12 cellular contexts compared by ENCODE assay signal in the genomic region with DNA sequence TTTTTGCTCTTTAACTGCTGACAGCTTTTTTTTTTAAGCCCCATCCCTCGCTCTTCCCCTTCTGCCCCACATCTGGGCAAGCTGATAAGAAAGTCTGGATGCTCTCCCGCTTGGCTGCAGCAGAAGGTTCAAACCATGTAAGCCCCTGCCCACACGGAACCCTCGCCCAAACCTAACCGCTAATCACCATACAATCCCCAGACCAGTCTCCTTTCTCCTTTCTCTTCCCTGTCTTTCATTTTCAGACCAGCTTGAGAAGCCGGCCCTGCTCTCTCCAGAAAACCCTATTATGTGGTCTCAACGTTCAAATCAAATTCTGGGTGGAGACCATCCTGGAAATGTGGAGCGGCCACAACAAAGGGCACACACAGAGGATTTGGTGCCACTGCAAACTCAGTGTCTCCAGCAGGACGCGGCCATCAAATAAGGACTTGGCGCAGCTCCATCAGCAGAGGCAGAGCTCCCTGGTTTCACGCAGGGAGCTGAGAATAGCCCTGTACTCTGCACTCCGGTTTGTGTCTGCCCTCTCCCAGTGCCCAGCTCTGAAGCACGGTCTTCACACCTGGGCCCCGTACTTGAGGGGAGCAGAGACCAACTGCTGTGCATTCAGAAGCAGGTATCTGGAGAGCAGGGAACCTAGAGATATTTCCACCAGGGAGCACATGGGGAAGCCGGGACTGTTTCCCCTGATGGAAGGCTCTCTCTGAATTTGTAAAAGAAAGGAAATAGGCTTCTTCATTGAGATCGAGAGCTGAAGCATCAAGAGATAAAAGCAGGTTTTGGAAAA.
DNase-seq lines count a peak whose midpoint lies in the region; ATAC-seq and TF ChIP-seq lines count a peak whose summit lies in the region.
"Had no signal": no experiment of that assay in that cellular context is flagged by ENCODE, and none has a peak within 500 bp of the region (broad histone marks: within the 10 kb centered on the region; RNA-seq: fewer than 3 reads in every experiment).

No MANE protein-coding gene starts in this region.

- H3K27ac Mint-ChIP-seq in brain: peak overlapping the region; percentile 51 to 74 (median 57)

- DNase-seq in CMK (ENCODE audit: low read depth) (peak; percentile 97), NCI-H2081 treated with DMSO at 0.1 percent for 48 hours (lab: John Stamatoyannopoulos, UW) (peak; percentile 26), NCI-H2171 (lab: John Stamatoyannopoulos, UW) (no peak), omental fat pad (ENCODE audit: low spot score) (no peak), kidney tubule cell (ENCODE audit: low spot score) (no peak)
- DNase-seq: aorta had no signal

- H3K36me3 Mint-ChIP-seq in brain: peaks cover 17% of the 10 kb centered on the region

- peaks cover 73% of the 10 kb centered on the region for H3K4me1 Mint-ChIP-seq in brain

- TF ChIP-seq CTCF in brain (conservative IDR thresholded peaks at IDR 0.05): no peak
- TF ChIP-seq CTCF in omental fat pad (IDR thresholded peaks at IDR 0.05): no peak

- peak overlapping the region in 1 of 5 experiments; percentile 31 for H3K4me3 Mint-ChIP-seq in brain

- no peaks in the 10 kb centered on the region for H3K27me3 Mint-ChIP-seq in brain

- peaks cover 55% of the 10 kb centered on the region for H3K4me1 ChIP-seq in mesodermal cell (ENCODE audit: control insufficient read depth, insufficient read depth, low read length, poor library complexity, severe bottlenecking)

- peaks cover 19% of the 10 kb centered on the region for H3K36me3 ChIP-seq in mesodermal cell (ENCODE audit: control insufficient read depth, insufficient read depth, low read length)
- H3K36me3 ChIP-seq: vagina had no signal

- ATAC-seq in HG02588 (IDR thresholded peaks at IDR 0.05; ENCODE audit: unreplicated experiment) (no peak), omental fat pad (ENCODE audit: low FRiP score) (no peak)
- ATAC-seq: GM12878 had no signal

- H3K27ac ChIP-seq in mesodermal cell (ENCODE audit: low read depth, low read length, severe bottlenecking): peak overlapping the region; percentile 29
- H3K27ac ChIP-seq: vagina had no signal

- 93 to 97% methylated on average over 17 of the region's 17 CpGs for WGBS in mesodermal cell (ENCODE audit: insufficient coverage in 2 of 2), 2 experiments

- no peaks in the 10 kb centered on the region for H3K9me3 ChIP-seq in mesodermal cell (ENCODE audit: control insufficient read depth, low read length)
- H3K9me3 ChIP-seq: vagina had no signal

- H3K4me3 ChIP-seq in mesodermal cell (ENCODE audit: extremely low read depth, insufficient read depth, low read length, poor library complexity, severe bottlenecking): no peak overlapping the region
- H3K4me3 ChIP-seq: GM12878, skin epidermis, vagina had no signal

- H3K9me3 Mint-ChIP-seq in brain: peaks cover 0 to 5% (median 0%) of the 10 kb centered on the region in 5 experiments

Comparison
In these comparisons a context has a peak if more than half of its experiments do, and no peak if none do; other contexts are left out.
1. DNase-seq: peak in CMK (single experiment) and NCI-H2081 treated with DMSO at 0.1 percent for 48 hours (single experiment); none in NCI-H2171 (single experiment), omental fat pad (single experiment) and kidney tubule cell (single experiment).